ENCODE assay signal across 9 cellular contexts in genomic region chr3:46214751-46215352, GRCh38. TPM values are rescaled to one million over a fixed set of nuclear protein-coding genes. Genes with fewer than 3 reads are reported as not detected.
DNase-seq lines count a peak whose midpoint lies in the region; ATAC-seq and TF ChIP-seq lines count a peak whose summit lies in the region.
"Had no signal": no experiment of that assay in that cellular context is flagged by ENCODE, and none has a peak within 500 bp of the region (broad histone marks: within the 10 kb centered on the region; RNA-seq: fewer than 3 reads in every experiment).

No MANE protein-coding gene starts in this region.

- H3K36me3 ChIP-seq in HEK293 (ENCODE audit: control insufficient read depth in 2 of 2, insufficient read depth in 1 of 2, low read length in 2 of 2) (no peaks in the 10 kb centered on the region), OCI-LY7 (ENCODE audit: insufficient read depth, low read length) (no peaks in the 10 kb centered on the region), Peyer's patch (no peaks in the 10 kb centered on the region)

- H3K4me2 ChIP-seq in OCI-LY7 (ENCODE audit: low read length): no peak overlapping the region

- no peaks in the 10 kb centered on the region for H3K9me2 ChIP-seq in OCI-LY7 (ENCODE audit: insufficient read depth, low read length)

- TF ChIP-seq POLR2A in Peyer's patch (IDR thresholded peaks at IDR 0.05): no peak

- POLR2A ChIA-PET in HEK293 (lab: Yijun Ruan, JAX): no interaction called here
- POLR2A ChIA-PET in OCI-LY7 (lab: Charles Lee): no interaction called here

- H3K27ac ChIP-seq in HEK293 (ENCODE audit: extremely low read depth, low read depth, low read length) (no peak overlapping the region), OCI-LY7 (ENCODE audit: low read depth, low read length, poor library complexity, severe bottlenecking) (no peak overlapping the region), Peyer's patch (no peak overlapping the region)

- H3K4me3 ChIP-seq in HEK293 (ENCODE audit: low read depth, low read length): no peak overlapping the region
- no peak overlapping the region for H3K4me3 ChIP-seq in OCI-LY7 (ENCODE audit: low read depth, low read length, poor library complexity, severe bottlenecking)
- H3K4me3 ChIP-seq in Peyer's patch: no peak overlapping the region

- DNase-seq in DMS153 treated with DMSO at 0.1 percent for 48 hours (lab: John Stamatoyannopoulos, UW; ENCODE audit: unreplicated experiment) (peak; percentile 1), OCI-LY7 (ENCODE audit: low spot score) (peak; percentile 16), iPS-NIHi7 (ENCODE audit: extremely low spot score) (peak; percentile 76), DMS114 treated with DMSO at 0.1 percent for 48 hours (lab: John Stamatoyannopoulos, UW; ENCODE audit: unreplicated experiment) (no peak), Peyer's patch (no peak)
- DNase-seq: NCI-H446 had no signal

- H2AFZ ChIP-seq in OCI-LY7 (ENCODE audit: low read length): no peak overlapping the region

- no peaks in the 10 kb centered on the region for H4K20me1 ChIP-seq in OCI-LY7 (ENCODE audit: insufficient read depth, low read length)

- intact Hi-C loops in OCI-LY7 (cut with micrococcal nuclease; ENCODE audit: unreplicated experiment): loop anchor here (10.0 kb wide), 1 partner anchor 160 kb away; the partner anchor contains the start of gene CCR5

- no peaks in the 10 kb centered on the region for H3K27me3 ChIP-seq in Peyer's patch

- TF ChIP-seq CTCF in HEK293 (tag by site-specific recombination; IDR thresholded peaks at IDR 0.05) (no peak), OCI-LY7 (conservative IDR thresholded peaks at IDR 0.05; ENCODE audit: low read length) (peak; percentile 59), Peyer's patch (IDR thresholded peaks at IDR 0.05) (no peak)

- no peaks in the 10 kb centered on the region for H3K79me2 ChIP-seq in OCI-LY7 (ENCODE audit: insufficient read depth, low read depth, low read length)

- CTCF ChIA-PET in HEK293 (lab: Yijun Ruan, JAX) (interaction anchor here (0.7 to 2.3 kb wide), 9 partner anchors 18 to 163 kb away, joined by 3 to 21 read pairs (median 5); partner anchors contain the start of gene CCR5), OCI-LY7 (lab: Charles Lee; ENCODE audit: unreplicated experiment) (interaction anchor here (0.8 kb wide), 1 partner anchor 128 kb away, joined by 3 read pairs; no protein-coding TSS in a partner anchor)

- no TSS peak for BruUV-seq in OCI-LY7 (replicated peaks; lab: Mats Ljungman, UMichigan)

- H3K4me1 ChIP-seq in HEK293 (ENCODE audit: control insufficient read depth, insufficient read depth, low read length): no peaks in the 10 kb centered on the region
- no peaks in the 10 kb centered on the region for H3K4me1 ChIP-seq in OCI-LY7 (ENCODE audit: insufficient read depth, low read length, poor library complexity, severe bottlenecking)
- H3K4me1 ChIP-seq in Peyer's patch: peaks cover 0 to 4% (median 2%) of the 10 kb centered on the region in 4 donors

- H3K9me3 ChIP-seq in HEK293 (ENCODE audit: control insufficient read depth, insufficient read depth, low read depth, low read length): no peaks in the 10 kb centered on the region
- no peaks in the 10 kb centered on the region for H3K9me3 ChIP-seq in OCI-LY7 (ENCODE audit: low read length)
- H3K9me3 ChIP-seq in Peyer's patch: no peaks in the 10 kb centered on the region

- ATAC-seq in HG02642 (IDR thresholded peaks at IDR 0.05; ENCODE audit: poor library complexity, unreplicated experiment) (no peak), HG02623 (IDR thresholded peaks at IDR 0.05; ENCODE audit: unreplicated experiment) (no peak)

TF ChIP-seq in HEK293, 187 proteins besides CTCF, POLR2A, EP300 and RAD21:
- TF ChIP-seq KLF9 (tag by site-specific recombination; IDR thresholded peaks at IDR 0.05; ENCODE audit: low read depth) (no peak), TRIM28 (IDR thresholded peaks at IDR 0.05; ENCODE audit: borderline replicate concordance, low read length) (no peak), ZNF239 (tag by site-specific recombination; IDR thresholded peaks at IDR 0.05) (no peak), ZNF37A (tag by site-specific recombination; IDR thresholded peaks at IDR 0.05) (no peak), ZNF555 (tag by site-specific recombination; conservative IDR thresholded peaks at IDR 0.05) (no peak), ZBTB11 (tag by site-specific recombination; conservative IDR thresholded peaks at IDR 0.05; ENCODE audit: low read depth) (no peak), ZNF768 (tag by site-specific recombination; IDR thresholded peaks at IDR 0.05) (no peak), ZBTB20 (tag by site-specific recombination; IDR thresholded peaks at IDR 0.05) (peak; percentile 66; the same call in 1 of the 2 replicates), ZSCAN23 (tag by site-specific recombination; IDR thresholded peaks at IDR 0.05) (no peak), ZNF24 (tag by site-specific recombination; IDR thresholded peaks at IDR 0.05) (no peak), ZNF433 (tag by site-specific recombination; IDR thresholded peaks at IDR 0.05; ENCODE audit: low read depth) (no peak), ZIC2 (tag by site-specific recombination; IDR thresholded peaks at IDR 0.05) (peak; percentile 42), ZNF23 (tag by site-specific recombination; IDR thresholded peaks at IDR 0.05; ENCODE audit: borderline replicate concordance) (no peak), ZNF558 (tag by site-specific recombination; IDR thresholded peaks at IDR 0.05) (no peak), MZF1 (tag by site-specific recombination; IDR thresholded peaks at IDR 0.05; ENCODE audit: borderline replicate concordance) (no peak), ZNF654 (tag by site-specific recombination; IDR thresholded peaks at IDR 0.05; ENCODE audit: low read depth) (0 out of 2 replicates have a peak, but pooled peaks have one; percentile 13), ZNF274 (IDR thresholded peaks at IDR 0.05; ENCODE audit: low read length) (no peak), ZNF274 (tag by site-specific recombination; IDR thresholded peaks at IDR 0.05; ENCODE audit: borderline replicate concordance) (no peak), ZNF791 (tag by site-specific recombination; IDR thresholded peaks at IDR 0.05) (no peak)
TF ChIP-seq in HEK293: peak in this region for 3.

RNA-seq across cellular contexts. Expression of gene CCR1, which starts 6.7 kb away (rescaled TPM):
- not detected in 2 replicates for total RNA-seq in OCI-LY7 (2014; rRNA removed; shearing (Covaris generic))
- total RNA-seq in OCI-LY7 (2022) (not detected in 2 replicates), Peyer's patch (1 to 10 TPM in 3 of 4 donors, under 1 TPM in 1; 0.95 to 6.6 (median 1.5) TPM)

RNA-seq across cellular contexts. Expression of gene CCR3, which starts 27.4 kb away (rescaled TPM):
- not detected in 2 replicates for total RNA-seq in OCI-LY7 (2014; rRNA removed; shearing (Covaris generic))
- total RNA-seq in OCI-LY7 (2022) (not detected in 2 replicates), Peyer's patch (not detected)

Comparison
In these comparisons a context has a peak if more than half of its experiments do, and no peak if none do; other contexts are left out.
1. DNase-seq: peak in DMS153 treated with DMSO at 0.1 percent for 48 hours (single experiment), OCI-LY7 (single experiment) and iPS-NIHi7 (single experiment); none in DMS114 treated with DMSO at 0.1 percent for 48 hours (single experiment) and Peyer's patch (0 of 3).